ENCODE assay signal across 21 cellular contexts in the genomic region with DNA sequence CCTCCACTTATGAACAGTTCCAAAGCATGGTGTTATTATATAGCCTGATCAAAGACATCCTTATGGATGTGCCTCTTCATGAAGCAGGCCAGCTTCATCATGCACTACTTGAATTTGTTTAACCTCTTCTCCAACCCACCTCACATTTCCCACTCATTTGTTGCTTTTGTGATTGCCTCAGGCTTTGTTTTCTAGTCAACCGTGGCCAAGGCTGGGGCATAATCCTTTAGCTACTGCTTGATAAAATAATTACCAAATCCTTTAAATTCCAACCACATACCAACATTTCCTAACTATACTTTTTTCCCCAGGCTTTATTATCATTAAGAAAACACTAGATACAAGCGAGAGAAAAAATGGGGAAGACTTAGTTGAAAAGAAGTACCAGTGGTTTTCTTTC. TPM values are rescaled to one million over a fixed set of nuclear protein-coding genes. Genes with fewer than 3 reads are reported as not detected.
DNase-seq lines count a peak whose midpoint lies in the region; ATAC-seq, FAIRE-seq and TF ChIP-seq lines count a peak whose summit lies in the region.
"Had no signal": no experiment of that assay in that cellular context is flagged by ENCODE, and none has a peak within 500 bp of the region (broad histone marks: within the 10 kb centered on the region; RNA-seq: fewer than 3 reads in every experiment).

No MANE protein-coding gene starts in this region.

- H3K18ac ChIP-seq in H1 (ENCODE audit: extremely low read depth, low read length), result no peak overlapping the region

- no peak overlapping the region for H2BK15ac ChIP-seq in H1 (ENCODE audit: low read length)

- H3K4me3 Mint-ChIP-seq in GM23338 (no peak overlapping the region), neural progenitor cell (no peak overlapping the region)
- H3K4me3 Mint-ChIP-seq: activated naive CD4-positive, alpha-beta T cell treated with anti-CD3 and anti-CD28 coated beads, Interleukin-2, amount 50 U/mL, for 24 hours; activated T-cell treated with anti-CD3 and anti-CD28 coated beads, Interleukin-2, amount 50 U/mL, for 72 hours; natural killer cell; T-helper 2 cell treated with Interferon-gamma antibody and Interleukin-4, amounts not matched to agents 5 μg/mL and 100 μg/mL, for 36 hours had no signal

- H3K4me2 ChIP-seq in GM23338 (no peak overlapping the region), H1 (ENCODE audit: insufficient read depth in 1 of 2, low read depth in 2 of 2, low read length in 2 of 2) (no peak overlapping the region), neural progenitor cell (peak overlapping the region; percentile 12)

- no peaks in the 10 kb centered on the region for H3K79me1 ChIP-seq in H1 (ENCODE audit: low read depth, low read length)

- no peaks in the 10 kb centered on the region for H3K9me3 ChIP-seq in H1 (ENCODE audit: insufficient read depth in 2 of 2, low read depth in 1 of 2, low read length in 1 of 2)
- H3K9me3 ChIP-seq in neural progenitor cell (ENCODE audit: low read depth), result no peaks in the 10 kb centered on the region
- H3K9me3 ChIP-seq: psoas muscle, suprapubic skin had no signal

- H2AFZ ChIP-seq in GM23338 (peak overlapping the region; percentile 2; the same call in 1 of the 2 replicates), H1 (ENCODE audit: low read length) (peak overlapping the region; percentile 86), neural progenitor cell (replicated peaks) (peak overlapping the region; percentile 67)

- no peak overlapping the region for H3K56ac ChIP-seq in H1 (replicated peaks; ENCODE audit: insufficient read length, low read depth, low read length)

- H3K27me3 Mint-ChIP-seq in GM23338 (ENCODE audit: insufficient read depth, low read depth, poor library complexity) (peaks cover 2% of the 10 kb centered on the region), neural progenitor cell (ENCODE audit: insufficient read depth, low read depth) (no peaks in the 10 kb centered on the region)
- H3K27me3 Mint-ChIP-seq: activated naive CD4-positive, alpha-beta T cell treated with anti-CD3 and anti-CD28 coated beads, Interleukin-2, amount 50 U/mL, for 24 hours had no signal

- H3K36me3 ChIP-seq in GM23338 (ENCODE audit: insufficient read depth), result no peaks in the 10 kb centered on the region
- H3K36me3 ChIP-seq in H1 (ENCODE audit: control insufficient read depth in 2 of 4, insufficient read depth in 4 of 4, low read length in 3 of 4), result no peaks in the 10 kb centered on the region
- H3K36me3 ChIP-seq in neural progenitor cell, result no peaks in the 10 kb centered on the region
- H3K36me3 ChIP-seq: cardiac muscle cell, suprapubic skin had no signal

- no peak for TF ChIP-seq POLR2A in H1 (IDR thresholded peaks at IDR 0.05; ENCODE audit: control extremely low read depth in 1 of 2, low read depth in 2 of 2, low read length in 2 of 2)

- H2BK20ac ChIP-seq in H1 (ENCODE audit: low read length), result no peak overlapping the region

- H2BK12ac ChIP-seq in H1 (ENCODE audit: low read depth, low read length), result no peak overlapping the region

- no peak overlapping the region for H3K4ac ChIP-seq in H1 (replicated peaks; ENCODE audit: insufficient read length, low read depth, low read length)

- H3K14ac ChIP-seq in H1 (ENCODE audit: insufficient read length), result no peak overlapping the region

- H4K20me1 ChIP-seq in GM23338 (replicated peaks; ENCODE audit: insufficient read depth) (no peaks in the 10 kb centered on the region), H1 (replicated peaks in 1 of 2; ENCODE audit: control insufficient read depth in 1 of 2, insufficient read depth in 2 of 2, low read length in 2 of 2) (no peaks in the 10 kb centered on the region), neural progenitor cell (ENCODE audit: low read depth) (no peaks in the 10 kb centered on the region)

- POLR2A ChIA-PET in H1 (lab: Charles Lee; ENCODE audit: partially characterized antibody), result no interaction called here

- no peak for FAIRE-seq in H1 (lab: Jason Lieb, UNC)

- TF ChIP-seq EP300 in H1 (IDR thresholded peaks at IDR 0.05; ENCODE audit: borderline replicate concordance in 1 of 2, low read depth in 2 of 2, low read length in 2 of 2), result no peak

- no peak overlapping the region for H2BK120ac ChIP-seq in H1 (replicated peaks; ENCODE audit: low read depth, low read length)

- H3K9me3 Mint-ChIP-seq in GM23338, result no peaks in the 10 kb centered on the region
- H3K9me3 Mint-ChIP-seq in neural progenitor cell, result no peaks in the 10 kb centered on the region
- H3K9me3 Mint-ChIP-seq: activated naive CD4-positive, alpha-beta T cell treated with anti-CD3 and anti-CD28 coated beads, Interleukin-2, amount 50 U/mL, for 24 hours; activated T-cell treated with anti-CD3 and anti-CD28 coated beads, Interleukin-2, amount 50 U/mL, for 72 hours; natural killer cell; T-helper 2 cell treated with Interferon-gamma antibody and Interleukin-4, amounts not matched to agents 5 μg/mL and 100 μg/mL, for 36 hours had no signal

- 0 out of 2 replicates have a peak, but pooled peaks cover 5% of the 10 kb centered on the region for H3K4me1 ChIP-seq in GM23338 (ENCODE audit: insufficient read depth)
- no peaks in the 10 kb centered on the region for H3K4me1 ChIP-seq in H1 (replicated peaks in 1 of 4; ENCODE audit: control insufficient read depth in 3 of 4, insufficient read depth in 4 of 4, low read length in 3 of 4)
- peaks cover 6% of the 10 kb centered on the region for H3K4me1 ChIP-seq in neural progenitor cell
- H3K4me1 ChIP-seq: psoas muscle, suprapubic skin had no signal

- ATAC-seq in GM23338 (no peak), GM19351 (IDR thresholded peaks at IDR 0.05; ENCODE audit: unreplicated experiment) (no peak)
- ATAC-seq: activated T-cell treated with anti-CD3 and anti-CD28 coated beads, Interleukin-2, amount 50 U/mL, for 72 hours; esophagus mucosa; natural killer cell; psoas muscle had no signal

- no peak overlapping the region for H3K27ac ChIP-seq in GM23338 (ENCODE audit: low read depth)
- no peak overlapping the region for H3K27ac ChIP-seq in H1 (ENCODE audit: low read depth, low read length)
- no peak overlapping the region for H3K27ac ChIP-seq in neural progenitor cell
- H3K27ac ChIP-seq: cardiac muscle cell, psoas muscle, suprapubic skin had no signal

- H2BK5ac ChIP-seq in H1 (ENCODE audit: low read depth, low read length), result no peak overlapping the region

- no peaks in the 10 kb centered on the region for H3K27me3 ChIP-seq in GM23338 (ENCODE audit: insufficient read depth)
- H3K27me3 ChIP-seq in H1 (replicated peaks in 1 of 4; ENCODE audit: control insufficient read depth in 3 of 4, extremely low read depth in 1 of 4, insufficient read depth in 3 of 4, low read length in 3 of 4), result no peaks in the 10 kb centered on the region
- H3K27me3 ChIP-seq in neural progenitor cell, result no peaks in the 10 kb centered on the region
- H3K27me3 ChIP-seq: cardiac muscle cell, suprapubic skin had no signal

- CTCF ChIA-PET in H1 (lab: Charles Lee; ENCODE audit: partially characterized antibody), result interaction anchor here (1.0 kb wide), 1 partner anchor 108 kb away, joined by 3 read pairs; no protein-coding TSS in a partner anchor

- TF ChIP-seq RAD21 in H1 (IDR thresholded peaks at IDR 0.05 in 1 of 2, conservative IDR thresholded peaks at IDR 0.05 in 1 of 2; ENCODE audit: low read depth in 2 of 2, low read length in 2 of 2), result no peak

- no peaks in the 10 kb centered on the region for H3K79me2 ChIP-seq in GM23338 (replicated peaks; ENCODE audit: insufficient read depth)
- no peaks in the 10 kb centered on the region for H3K79me2 ChIP-seq in H1 (ENCODE audit: control insufficient read depth in 1 of 2, insufficient read depth in 2 of 2, low read length in 2 of 2)
- H3K79me2 ChIP-seq in neural progenitor cell (ENCODE audit: low read depth), result no peaks in the 10 kb centered on the region

- DNase-seq in GM23338 (ENCODE audit: low spot score), result no peak
- DNase-seq in RPMI7951 (ENCODE audit: low read depth), result peak; percentile 24
- DNase-seq in H1 (ENCODE audit: low read depth in 1 of 2, low spot score in 2 of 2), result no peak
- DNase-seq in neural progenitor cell (ENCODE audit: low spot score), result peak; percentile 29
- no peak for DNase-seq in inferior parietal cortex (ENCODE audit: extremely low spot score)
- DNase-seq in stimulated activated CD4-positive, alpha-beta T cell treated with anti-CD3 and anti-CD28 coated beads, Interleukin-2, amount 100 ng/mL, for 24 hours, result no peak
- DNase-seq: activated CD4-positive, CD25-positive, alpha-beta regulatory T cell; activated CD8-positive, alpha-beta memory T cell treated with anti-CD3 and anti-CD28 coated beads for 24 hours; activated T-cell treated with anti-CD3 and anti-CD28 coated beads, Interleukin-2, amount 50 U/mL, for 72 hours; head of caudate nucleus; mesenchymal stem cell; natural killer cell; NCI-H187; psoas muscle; SIG-M5 had no signal

- no peak overlapping the region for H3K9ac ChIP-seq in H1 (replicated peaks in 1 of 4; ENCODE audit: extremely low read depth in 1 of 4, low read depth in 3 of 4, low read length in 3 of 4)
- no peak overlapping the region for H3K9ac ChIP-seq in neural progenitor cell

- H3K27ac Mint-ChIP-seq in GM23338 (no peak overlapping the region), neural progenitor cell (no peak overlapping the region)
- H3K27ac Mint-ChIP-seq: activated naive CD4-positive, alpha-beta T cell treated with anti-CD3 and anti-CD28 coated beads, Interleukin-2, amount 50 U/mL, for 24 hours; activated T-cell treated with anti-CD3 and anti-CD28 coated beads, Interleukin-2, amount 50 U/mL, for 72 hours; natural killer cell; T-helper 2 cell treated with Interferon-gamma antibody and Interleukin-4, amounts not matched to agents 5 μg/mL and 100 μg/mL, for 36 hours had no signal

- no peaks in the 10 kb centered on the region for H3K9me2 ChIP-seq in GM23338 (ENCODE audit: insufficient read depth)

- no peaks in the 10 kb centered on the region for H3K36me3 Mint-ChIP-seq in GM23338 (ENCODE audit: low read depth)
- no peaks in the 10 kb centered on the region for H3K36me3 Mint-ChIP-seq in neural progenitor cell
- H3K36me3 Mint-ChIP-seq: activated naive CD4-positive, alpha-beta T cell treated with anti-CD3 and anti-CD28 coated beads, Interleukin-2, amount 50 U/mL, for 24 hours; natural killer cell had no signal

- H3K4me1 Mint-ChIP-seq in GM23338, result no peaks in the 10 kb centered on the region; the same call in 2 of the 3 replicates
- peaks cover 12% of the 10 kb centered on the region for H3K4me1 Mint-ChIP-seq in neural progenitor cell
- H3K4me1 Mint-ChIP-seq: activated naive CD4-positive, alpha-beta T cell treated with anti-CD3 and anti-CD28 coated beads, Interleukin-2, amount 50 U/mL, for 24 hours; natural killer cell had no signal

- TF ChIP-seq CTCF in GM23338 (conservative IDR thresholded peaks at IDR 0.05; ENCODE audit: low read depth in 2 of 2) (no peak), H1 (IDR thresholded peaks at IDR 0.05; ENCODE audit: control extremely low read depth in 1 of 3, insufficient read depth in 1 of 3, low read depth in 1 of 3, low read length in 3 of 3) (no peak), neural progenitor cell (IDR thresholded peaks at IDR 0.05) (no peak)

- no peak overlapping the region for H2AK5ac ChIP-seq in H1 (ENCODE audit: low read depth, low read length)

- WGBS in H1 (ENCODE audit: extremely low coverage in 1 of 2, insufficient coverage in 1 of 2, insufficient read length in 1 of 2, insufficient replicate concordance in 2 of 2, low coverage in 1 of 2, low lambda C conversion rate in 2 of 2, missing lambda C conversion rate in 1 of 2), 2 experiments, result 46% methylated on average over 2 of the region's 2 CpGs; no CpG with 5 or more reads in 1 of the 2 experiments

- no peaks in the 10 kb centered on the region for H3K23me2 ChIP-seq in H1 (ENCODE audit: low read depth, low read length)

- H3K23ac ChIP-seq in H1 (ENCODE audit: insufficient read length), result no peak overlapping the region

- no peak overlapping the region for H4K91ac ChIP-seq in H1 (replicated peaks; ENCODE audit: insufficient read length, low read length)

- H4K5ac ChIP-seq in H1 (ENCODE audit: insufficient read length, low read depth, low read length), result no peak overlapping the region

- no peak overlapping the region for H4K8ac ChIP-seq in H1 (ENCODE audit: extremely low read depth, insufficient read depth, low read length)

- H3K4me3 ChIP-seq in GM23338 (no peak overlapping the region), H1 (ENCODE audit: extremely low read depth in 1 of 4, insufficient read depth in 2 of 4, low read depth in 3 of 4, low read length in 4 of 4) (no peak overlapping the region), neural progenitor cell (no peak overlapping the region)
- H3K4me3 ChIP-seq: cardiac muscle cell, psoas muscle, suprapubic skin had no signal

- no peaks in the 10 kb centered on the region for H3F3A ChIP-seq in GM23338 (replicated peaks; ENCODE audit: low read depth)
- H3F3A ChIP-seq in neural progenitor cell (ENCODE audit: low read depth), result no peaks in the 10 kb centered on the region

RNA-seq across cellular contexts. Expression of a gene that starts 39.6 kb away (rescaled TPM):
- 1.2 and 2.1 TPM in 2 replicates for total RNA-seq in GM23338 (2014; rRNA removed; shearing (Covaris generic))
- polyA plus RNA-seq in GM23338 (2016; fragmentation: Nextera tagmentation; extraction: Ambion mirVana) (0.92 and 1.3 TPM in 2 replicates), H1 (2011; rRNA removed) (0.16 and 0.18 TPM in 2 replicates)
- total RNA-seq in RPMI7951 (2014; rRNA removed; shearing (Covaris generic)), result not detected in 2 replicates
- 1.3 and 1.9 TPM in 2 replicates for total RNA-seq in H1 (2021; fragmentation: NEBNext Ultra II Directional; extraction: Animal tissue kit (Norgen Biotek cat#: 25700))
- 0.47 TPM for polyA plus RNA-seq in H1 (2011; cell fraction: cytosol; rRNA removed)
- polyA plus RNA-seq in H1 (2011; cell fraction: nucleus; rRNA removed), result 0.48 TPM
- 0.10 to 0.54 TPM (median 0.25 TPM) in 4 replicates for polyA plus RNA-seq in H1 (2012, experiment 1 of 2)
- polyA plus RNA-seq in H1 (2012, experiment 2 of 2), result 0.03 TPM
- 1.1 TPM for polyA plus RNA-seq in H1 (2013, experiment 1 of 2)
- 1.2 TPM for polyA plus RNA-seq in H1 (2013, experiment 2 of 2)
- polyA minus RNA-seq in H1 (2011; rRNA and poly(A)+ RNA removed), result 1.6 and 1.8 TPM in 2 replicates
- 1.2 TPM for polyA minus RNA-seq in H1 (2011; cell fraction: cytosol; rRNA and poly(A)+ RNA removed)
- 3.1 TPM for polyA minus RNA-seq in H1 (2011; cell fraction: nucleus; rRNA and poly(A)+ RNA removed)
- total RNA-seq in neural progenitor cell (ENCODE audit: low replicate concordance), result 1.3 and 2.7 TPM in 2 replicates
- total RNA-seq: activated T-cell treated with anti-CD3 and anti-CD28 coated beads, Interleukin-2, amount 50 U/mL, for 72 hours; esophagus mucosa; natural killer cell; psoas muscle; suprapubic skin had no signal
- polyA plus RNA-seq: cardiac muscle cell had no signal

Comparison
In these comparisons a context has a peak if more than half of its experiments do, and no peak if none do; other contexts are left out.
1. DNase-seq: peak in RPMI7951 (single experiment) and neural progenitor cell (single experiment); none in GM23338 (single experiment), H1 (0 of 2), inferior parietal cortex (single experiment) and stimulated activated CD4-positive, alpha-beta T cell treated with anti-CD3 and anti-CD28 coated beads, Interleukin-2, amount 100 ng/mL, for 24 hours (0 of 2).
2. H2AFZ ChIP-seq: peak in every context shown above with its lines; median percentile 86 in H1; 67 in neural progenitor cell; 2 in GM23338.